In genomic region chr20:35909796-35910195, GRCh38 we compare ENCODE assay signal across 29 cellular contexts. TPM values are rescaled to one million over a fixed set of nuclear protein-coding genes. Genes with fewer than 3 reads are reported as not detected.
DNase-seq lines count a peak whose midpoint lies in the region; ATAC-seq and TF ChIP-seq lines count a peak whose summit lies in the region.
"Had no signal": no experiment of that assay in that cellular context is flagged by ENCODE, and none has a peak within 500 bp of the region (broad histone marks: within the 10 kb centered on the region; RNA-seq: fewer than 3 reads in every experiment).

No MANE protein-coding gene starts in this region.

- H3K9me3 Mint-ChIP-seq in MCF 10A (ENCODE audit: unreplicated experiment), result no peaks in the 10 kb centered on the region
- no peaks in the 10 kb centered on the region for H3K9me3 Mint-ChIP-seq in effector memory CD8-positive, alpha-beta T cell
- no peaks in the 10 kb centered on the region for H3K9me3 Mint-ChIP-seq in stimulated activated effector memory CD8-positive, alpha-beta T cell treated with anti-CD3 and anti-CD28 coated beads, Interleukin-12 subunit alpha, Interleukin-12 subunit beta, amount 100 ng/mL, for 72 hours
- H3K9me3 Mint-ChIP-seq: CD8-positive, alpha-beta memory T cell had no signal

- no peak for DNase-seq in MCF 10A (ENCODE audit: unreplicated experiment)
- DNase-seq in mammary epithelial cell, result no peak
- DNase-seq in effector memory CD8-positive, alpha-beta T cell, result no peak
- no peak for DNase-seq in stimulated activated effector memory CD8-positive, alpha-beta T cell treated with anti-CD3 and anti-CD28 coated beads, Interleukin-12 subunit alpha, Interleukin-12 subunit beta, amount 100 ng/mL, for 72 hours (ENCODE audit: low spot score in 2 of 2)
- no peak for DNase-seq in HK-2 (ENCODE audit: unreplicated experiment)
- DNase-seq in coronary artery (ENCODE audit: low spot score), result no peak
- DNase-seq: AML-193; C1 segment of cervical spinal cord; CD8-positive, alpha-beta memory T cell; DMS 273 treated with DMSO at 0.1 percent for 48 hours; DMS79; EL; GF-D8; GM23248; H7; IMR-90; NCI-H1092; NCI-H1436; NCI-H187; NCI-H2081 treated with DMSO at 0.1 percent for 48 hours; NCI-H2171; NCI-H226; NCI-H510A; NCI-H69; SHP77 had no signal

- no peaks in the 10 kb centered on the region for H4K20me1 ChIP-seq in mammary epithelial cell (ENCODE audit: insufficient read depth, low read length)
- peaks cover 36% of the 10 kb centered on the region for H4K20me1 ChIP-seq in OCI-LY3 (ENCODE audit: insufficient read depth, low read length)

- H3K4me2 ChIP-seq in mammary epithelial cell (ENCODE audit: insufficient read depth, low read depth, low read length), result no peak overlapping the region
- H3K4me2 ChIP-seq in OCI-LY3 (ENCODE audit: low read length), result peak overlapping the region; percentile 25
- H3K4me2 ChIP-seq: A549 had no signal

- POLR2A ChIA-PET in MCF 10A (lab: Yijun Ruan, JAX), result interaction anchor here (1.0 to 1.8 kb wide), 3 partner anchors 11 to 167 kb away, joined by 4 to 7 read pairs (median 6); partner anchors contain the start of gene RBM39

- H2AFZ ChIP-seq in mammary epithelial cell (ENCODE audit: low read depth, low read length) (no peak overlapping the region), OCI-LY3 (ENCODE audit: low read depth, low read length) (no peak overlapping the region)
- H2AFZ ChIP-seq: GM23248 had no signal

- dilution Hi-C loops in mammary epithelial cell (cut with HindIII; ENCODE audit: low sequenced_read_pairs), result no loop called here

- H3K4me1 Mint-ChIP-seq in MCF 10A (ENCODE audit: insufficient read depth, unreplicated experiment), result no peaks in the 10 kb centered on the region
- H3K4me1 Mint-ChIP-seq in effector memory CD8-positive, alpha-beta T cell (ENCODE audit: low read depth in 2 of 2), result peaks cover 18 to 24% of the 10 kb centered on the region in 2 donors
- peaks cover 42% of the 10 kb centered on the region for H3K4me1 Mint-ChIP-seq in stimulated activated effector memory CD8-positive, alpha-beta T cell treated with anti-CD3 and anti-CD28 coated beads, Interleukin-12 subunit alpha, Interleukin-12 subunit beta, amount 100 ng/mL, for 72 hours

- no peak for ATAC-seq in effector memory CD8-positive, alpha-beta T cell (replicated peaks)
- no peak for ATAC-seq in stimulated activated effector memory CD8-positive, alpha-beta T cell treated with anti-CD3 and anti-CD28 coated beads, Interleukin-12 subunit alpha, Interleukin-12 subunit beta, amount 100 ng/mL, for 72 hours
- ATAC-seq: A549, Panc1 had no signal

- H3K27me3 Mint-ChIP-seq in MCF 10A (ENCODE audit: insufficient read depth, unreplicated experiment), result no peaks in the 10 kb centered on the region
- H3K27me3 Mint-ChIP-seq in effector memory CD8-positive, alpha-beta T cell, result no peaks in the 10 kb centered on the region
- H3K27me3 Mint-ChIP-seq: CD8-positive, alpha-beta memory T cell had no signal

- peaks cover 56% of the 10 kb centered on the region for H3K36me3 Mint-ChIP-seq in MCF 10A (ENCODE audit: insufficient read depth, unreplicated experiment)
- H3K36me3 Mint-ChIP-seq in effector memory CD8-positive, alpha-beta T cell (ENCODE audit: insufficient read depth), result peaks cover 38% of the 10 kb centered on the region
- peaks cover 85% of the 10 kb centered on the region for H3K36me3 Mint-ChIP-seq in stimulated activated effector memory CD8-positive, alpha-beta T cell treated with anti-CD3 and anti-CD28 coated beads, Interleukin-12 subunit alpha, Interleukin-12 subunit beta, amount 100 ng/mL, for 72 hours

- H3K9me3 ChIP-seq in mammary epithelial cell (replicated peaks; ENCODE audit: insufficient read depth, low read length) (no peaks in the 10 kb centered on the region), OCI-LY3 (ENCODE audit: insufficient read depth, low read length) (no peaks in the 10 kb centered on the region)
- H3K9me3 ChIP-seq: A549 had no signal

- H3K4me3 ChIP-seq in mammary epithelial cell (replicated peaks in 1 of 3; ENCODE audit: insufficient read depth in 1 of 3, low read depth in 2 of 3, low read length in 3 of 3) (no peak overlapping the region), OCI-LY3 (ENCODE audit: low read length) (no peak overlapping the region), coronary artery (no peak overlapping the region)
- H3K4me3 ChIP-seq: A549, GM23248 had no signal

- H3K36me3 ChIP-seq in mammary epithelial cell (ENCODE audit: insufficient read depth, low read length), result peaks cover 9% of the 10 kb centered on the region
- H3K36me3 ChIP-seq in OCI-LY3 (replicated peaks; ENCODE audit: low read depth, low read length), result peaks cover 27% of the 10 kb centered on the region

- no peaks in the 10 kb centered on the region for H3K79me2 ChIP-seq in mammary epithelial cell (ENCODE audit: insufficient read depth, low read length)
- no peaks in the 10 kb centered on the region for H3K79me2 ChIP-seq in OCI-LY3 (ENCODE audit: low read length)

- no peaks in the 10 kb centered on the region for H3K27me3 ChIP-seq in mammary epithelial cell (ENCODE audit: insufficient read depth, low read length)
- no peaks in the 10 kb centered on the region for H3K27me3 ChIP-seq in OCI-LY3 (ENCODE audit: low read depth, low read length)

- H3K27ac Mint-ChIP-seq in MCF 10A (ENCODE audit: low read depth, unreplicated experiment), result peak overlapping the region; percentile 35
- H3K27ac Mint-ChIP-seq in effector memory CD8-positive, alpha-beta T cell, result peak overlapping the region; percentile 33 to 57
- H3K27ac Mint-ChIP-seq in stimulated activated effector memory CD8-positive, alpha-beta T cell treated with anti-CD3 and anti-CD28 coated beads, Interleukin-12 subunit alpha, Interleukin-12 subunit beta, amount 100 ng/mL, for 72 hours, result peak overlapping the region; percentile 56

- no peak overlapping the region for H3K4me3 Mint-ChIP-seq in MCF 10A (ENCODE audit: unreplicated experiment)
- no peak overlapping the region for H3K4me3 Mint-ChIP-seq in effector memory CD8-positive, alpha-beta T cell
- H3K4me3 Mint-ChIP-seq in stimulated activated effector memory CD8-positive, alpha-beta T cell treated with anti-CD3 and anti-CD28 coated beads, Interleukin-12 subunit alpha, Interleukin-12 subunit beta, amount 100 ng/mL, for 72 hours, result no peak overlapping the region
- H3K4me3 Mint-ChIP-seq: CD8-positive, alpha-beta memory T cell had no signal

- intact Hi-C loops in MCF 10A (cut with micrococcal nuclease) (no loop called here), mammary epithelial cell (cut with micrococcal nuclease) (no loop called here)

- H3K27ac ChIP-seq in mammary epithelial cell (ENCODE audit: insufficient read depth, low read depth, low read length) (no peak overlapping the region), OCI-LY3 (ENCODE audit: low read length) (no peak overlapping the region), coronary artery (no peak overlapping the region)
- H3K27ac ChIP-seq: A549, GM23248, RWPE1 had no signal

- 100% methylated on average over 1 of the region's 1 CpG for WGBS in mammary epithelial cell (ENCODE audit: low coverage, missing lambda C conversion rate)

- H3K9ac ChIP-seq in mammary epithelial cell (ENCODE audit: insufficient read depth, low read length) (no peak overlapping the region), OCI-LY3 (ENCODE audit: low read length) (no peak overlapping the region)
- H3K9ac ChIP-seq: GM23248 had no signal

- H3K4me1 ChIP-seq in mammary epithelial cell (ENCODE audit: insufficient read depth, low read length), result no peaks in the 10 kb centered on the region
- H3K4me1 ChIP-seq in OCI-LY3 (ENCODE audit: low read length), result peaks cover 22% of the 10 kb centered on the region
- H3K4me1 ChIP-seq: A549 had no signal

- in situ Hi-C loops in mammary epithelial cell (cut with MboI; ENCODE audit: low sequenced_read_pairs in 2 of 2), result no loop called here

- BruUV-seq in MCF 10A (replicated peaks; lab: Mats Ljungman, UMichigan) (no TSS peak), mammary epithelial cell (replicated peaks; lab: Mats Ljungman, UMichigan) (no TSS peak)

- no peak for TF ChIP-seq CTCF in MCF 10A (IDR thresholded peaks at IDR 0.05; ENCODE audit: unreplicated experiment)
- TF ChIP-seq CTCF in mammary epithelial cell (conservative IDR thresholded peaks at IDR 0.05 in 1 of 2, IDR thresholded peaks at IDR 0.05 in 1 of 2; ENCODE audit: extremely low read depth in 1 of 2, insufficient read depth in 1 of 2, low read depth in 1 of 2, low read length in 2 of 2), result no peak
- no peak for TF ChIP-seq CTCF in OCI-LY3 (IDR thresholded peaks at IDR 0.05; ENCODE audit: low read depth, low read length)
- TF ChIP-seq CTCF in coronary artery (IDR thresholded peaks at IDR 0.05), result no peak

- CTCF ChIA-PET in MCF 10A (lab: Yijun Ruan, JAX), result no interaction called here
- CTCF ChIA-PET in mammary epithelial cell (lab: Charles Lee; ENCODE audit: low non-redundant PET), result no interaction called here

RNA-seq across cellular contexts. Expression of gene SCAND1, which starts 44.5 kb away (rescaled TPM):
- total RNA-seq in MCF 10A (2022) (54.6 and 63.4 TPM in 2 replicates), mammary epithelial cell (10 to 100 TPM; 41.5 to 46.3 TPM)
- polyA plus RNA-seq in mammary epithelial cell, result 17.4 TPM
- polyA minus RNA-seq in mammary epithelial cell, result 2.1 TPM

RNA-seq across cellular contexts. Expression of gene CNBD2, which starts 58.6 kb away (rescaled TPM):
- total RNA-seq in MCF 10A (2022) (2.2 and 3.4 TPM in 2 replicates), mammary epithelial cell (1 to 10 TPM; 1.2 to 2.9 TPM)
- 2.4 TPM for polyA plus RNA-seq in mammary epithelial cell
- polyA minus RNA-seq in mammary epithelial cell, result 0.83 TPM
